8 cellular contexts compared by ENCODE assay signal in the genomic region with DNA sequence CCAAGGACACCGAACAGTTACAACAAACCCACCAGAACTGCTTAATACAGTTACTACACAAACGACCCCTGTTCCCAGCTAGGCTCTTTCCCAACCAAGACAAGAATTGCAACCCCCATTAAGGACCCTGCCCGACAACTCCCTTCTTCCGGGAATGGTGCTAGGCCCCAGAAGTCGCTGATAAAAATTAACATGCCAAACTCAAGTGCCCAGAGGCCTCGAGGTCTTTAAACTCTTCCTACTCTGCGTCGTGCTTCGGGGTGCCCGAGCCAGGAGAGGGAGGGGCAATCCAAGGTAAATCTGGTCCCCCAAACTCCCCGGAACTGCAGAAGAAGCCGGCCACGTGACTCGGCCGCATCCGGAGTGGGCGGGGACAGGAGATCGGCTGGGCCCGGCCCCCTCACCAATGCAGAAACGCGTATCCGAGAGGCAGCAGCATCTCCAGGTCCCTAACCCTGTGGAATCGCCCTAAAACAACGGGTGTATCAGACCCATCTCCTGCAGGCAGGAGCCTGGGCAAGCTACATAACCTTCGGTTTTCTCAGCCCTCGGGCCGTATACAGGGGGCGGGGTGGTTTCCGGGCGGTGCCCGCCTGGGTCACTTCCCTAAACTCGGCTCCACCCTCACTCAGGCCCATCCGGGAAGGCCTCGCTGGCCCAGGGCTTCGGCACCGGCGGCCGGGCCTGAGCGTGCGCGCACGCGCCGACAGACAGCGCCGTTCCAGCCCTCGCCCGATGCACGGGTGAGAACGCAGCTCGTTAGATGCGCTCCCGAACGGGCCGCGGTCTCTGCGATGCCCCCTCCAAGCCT. TPM values are rescaled to one million over a fixed set of nuclear protein-coding genes. Genes with fewer than 3 reads are reported as not detected.
DNase-seq lines count a peak whose midpoint lies in the region; ATAC-seq and TF ChIP-seq lines count a peak whose summit lies in the region.

No MANE protein-coding gene starts in this region.

- TF ChIP-seq POLR2A in GM19193 (IDR thresholded peaks at IDR 0.05; ENCODE audit: extremely low read depth, insufficient read depth, insufficient read length), result peak; percentile 58
- TF ChIP-seq POLR2A in upper lobe of left lung (IDR thresholded peaks at IDR 0.05), result peak in 3 of 4 donors; percentile 18 to 80 (median 52)

- H3K4me3 ChIP-seq in BLaER1 (peak overlapping the region; percentile 91), adipocyte (ENCODE audit: low read length) (peak overlapping the region; percentile 94), upper lobe of left lung (peak overlapping the region; percentile 66 to 98 (median 84))

- peak overlapping the region; percentile 84 for H3K4me2 ChIP-seq in BLaER1

- 2 to 8% methylated on average over 10 to 49 of the region's 57 CpGs for WGBS in upper lobe of left lung, 2 donors

- TF ChIP-seq EP300 in Ishikawa (IDR thresholded peaks at IDR 0.05; ENCODE audit: borderline replicate concordance) (no peak), upper lobe of left lung (IDR thresholded peaks at IDR 0.05) (peak in 2 of 4 donors; percentile 13 to 61)

- H3K27ac ChIP-seq in BLaER1 (peak overlapping the region; percentile 95), upper lobe of left lung (peak overlapping the region; percentile 90 to 99 (median 96))

- peak in 1 of 6 experiments; percentile 16 for TF ChIP-seq CTCF in upper lobe of left lung (IDR thresholded peaks at IDR 0.05)

- intact Hi-C loops in left cardiac atrium (cut with DNase I) (no loop called here), posterior vena cava (cut with DNase I) (no loop called here)

- H3K36me3 ChIP-seq in BLaER1, result peaks cover 53% of the 10 kb centered on the region
- peaks cover 45% of the 10 kb centered on the region for H3K36me3 ChIP-seq in adipocyte (ENCODE audit: control insufficient read depth, insufficient read depth, low read length, severe bottlenecking)
- H3K36me3 ChIP-seq in upper lobe of left lung, result peaks cover 19 to 49% (median 43%) of the 10 kb centered on the region in 4 donors

- H3K27me3 ChIP-seq in BLaER1 (no peaks in the 10 kb centered on the region), adipocyte (replicated peaks; ENCODE audit: control insufficient read depth, insufficient read depth, low read length) (no peaks in the 10 kb centered on the region), upper lobe of left lung (no peaks in the 10 kb centered on the region)

- peak; percentile 76 for DNase-seq in T follicular helper cell (ENCODE audit: low read depth)
- DNase-seq in adipocyte (ENCODE audit: low read depth), result peak; percentile 90
- peak; percentile 90 for DNase-seq in left cardiac atrium
- peak; percentile 96 for DNase-seq in posterior vena cava (ENCODE audit: low spot score)
- DNase-seq in upper lobe of left lung, result peak; percentile 90 to 95

- no peak for TF ChIP-seq RAD21 in Ishikawa (IDR thresholded peaks at IDR 0.05; ENCODE audit: low read depth)

- H4K20me1 ChIP-seq in BLaER1, result peaks cover 71% of the 10 kb centered on the region

- peaks cover 7% of the 10 kb centered on the region; the same call in 1 of the 2 replicates for H3K9me3 ChIP-seq in BLaER1
- H3K9me3 ChIP-seq in adipocyte (ENCODE audit: control insufficient read depth, low read length), result no peaks in the 10 kb centered on the region
- no peaks in the 10 kb centered on the region for H3K9me3 ChIP-seq in upper lobe of left lung

- H3K9ac ChIP-seq in BLaER1, result peak overlapping the region; percentile 96
- peak overlapping the region; percentile 96 for H3K9ac ChIP-seq in adipocyte (ENCODE audit: low read length)

- peak; percentile 36 to 41 for ATAC-seq in left cardiac atrium
- ATAC-seq in upper lobe of left lung (ENCODE audit: low FRiP score in 2 of 2), result peak; percentile 69 to 74

- peaks cover 43% of the 10 kb centered on the region for H3K4me1 ChIP-seq in BLaER1
- H3K4me1 ChIP-seq in adipocyte (ENCODE audit: control insufficient read depth, insufficient read depth, low read length), result peaks cover 42% of the 10 kb centered on the region
- peaks cover 29 to 60% (median 42%) of the 10 kb centered on the region in 4 donors for H3K4me1 ChIP-seq in upper lobe of left lung

TF ChIP-seq in Ishikawa, 13 proteins besides CTCF, POLR2A, EP300 and RAD21:
- TF ChIP-seq YY1 (IDR thresholded peaks at IDR 0.05; ENCODE audit: low read depth), result 0 out of 2 replicates have a peak, but pooled peaks have one; percentile 25
- TF ChIP-seq MAX (IDR thresholded peaks at IDR 0.05), result peak; percentile 1; the same call in 1 of the 2 replicates
- TF ChIP-seq EGR1 (IDR thresholded peaks at IDR 0.05), result no peak
- TF ChIP-seq, protein P1, sequence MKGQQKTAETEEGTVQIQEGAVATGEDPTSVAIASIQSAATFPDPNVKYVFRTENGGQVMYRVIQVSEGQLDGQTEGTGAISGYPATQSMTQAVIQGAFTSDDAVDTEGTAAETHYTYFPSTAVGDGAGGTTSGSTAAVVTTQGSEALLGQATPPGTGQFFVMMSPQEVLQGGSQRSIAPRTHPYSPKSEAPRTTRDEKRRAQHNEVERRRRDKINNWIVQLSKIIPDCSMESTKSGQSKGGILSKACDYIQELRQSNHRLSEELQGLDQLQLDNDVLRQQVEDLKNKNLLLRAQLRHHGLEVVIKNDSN (IDR thresholded peaks at IDR 0.05), result peak; percentile 96
- peak; percentile 19; the same call in 1 of the 2 replicates for TF ChIP-seq TEAD4 (IDR thresholded peaks at IDR 0.05)
- TF ChIP-seq, protein P2, sequence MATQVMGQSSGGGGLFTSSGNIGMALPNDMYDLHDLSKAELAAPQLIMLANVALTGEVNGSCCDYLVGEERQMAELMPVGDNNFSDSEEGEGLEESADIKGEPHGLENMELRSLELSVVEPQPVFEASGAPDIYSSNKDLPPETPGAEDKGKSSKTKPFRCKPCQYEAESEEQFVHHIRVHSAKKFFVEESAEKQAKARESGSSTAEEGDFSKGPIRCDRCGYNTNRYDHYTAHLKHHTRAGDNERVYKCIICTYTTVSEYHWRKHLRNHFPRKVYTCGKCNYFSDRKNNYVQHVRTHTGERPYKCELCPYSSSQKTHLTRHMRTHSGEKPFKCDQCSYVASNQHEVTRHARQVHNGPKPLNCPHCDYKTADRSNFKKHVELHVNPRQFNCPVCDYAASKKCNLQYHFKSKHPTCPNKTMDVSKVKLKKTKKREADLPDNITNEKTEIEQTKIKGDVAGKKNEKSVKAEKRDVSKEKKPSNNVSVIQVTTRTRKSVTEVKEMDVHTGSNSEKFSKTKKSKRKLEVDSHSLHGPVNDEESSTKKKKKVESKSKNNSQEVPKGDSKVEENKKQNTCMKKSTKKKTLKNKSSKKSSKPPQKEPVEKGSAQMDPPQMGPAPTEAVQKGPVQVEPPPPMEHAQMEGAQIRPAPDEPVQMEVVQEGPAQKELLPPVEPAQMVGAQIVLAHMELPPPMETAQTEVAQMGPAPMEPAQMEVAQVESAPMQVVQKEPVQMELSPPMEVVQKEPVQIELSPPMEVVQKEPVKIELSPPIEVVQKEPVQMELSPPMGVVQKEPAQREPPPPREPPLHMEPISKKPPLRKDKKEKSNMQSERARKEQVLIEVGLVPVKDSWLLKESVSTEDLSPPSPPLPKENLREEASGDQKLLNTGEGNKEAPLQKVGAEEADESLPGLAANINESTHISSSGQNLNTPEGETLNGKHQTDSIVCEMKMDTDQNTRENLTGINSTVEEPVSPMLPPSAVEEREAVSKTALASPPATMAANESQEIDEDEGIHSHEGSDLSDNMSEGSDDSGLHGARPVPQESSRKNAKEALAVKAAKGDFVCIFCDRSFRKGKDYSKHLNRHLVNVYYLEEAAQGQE (IDR thresholded peaks at IDR 0.05; ENCODE audit: low read depth), result no peak

RNA-seq across cellular contexts. Expression of gene CFL1, which starts 1.1 kb away (rescaled TPM):
- total RNA-seq in left cardiac atrium (100 to 1,000 TPM; 439 to 554 TPM), posterior vena cava (100 to 1,000 TPM; 697 to 707 TPM), upper lobe of left lung (100 to 1,000 TPM; 358 to 813 (median 768) TPM)

RNA-seq across cellular contexts. Expression of gene MUS81, which starts 3.3 kb away (rescaled TPM):
- total RNA-seq in left cardiac atrium (10 to 100 TPM; 36.1 to 37.6 TPM), posterior vena cava (10 to 100 TPM; 41.8 to 48.2 TPM), upper lobe of left lung (100 to 1,000 TPM in 1 of 6 donors, 10 to 100 TPM in 5; 41.5 to 182 (median 53.3) TPM)

RNA-seq across cellular contexts. Expression of gene EFEMP2, which starts 15.7 kb away (rescaled TPM):
- total RNA-seq in left cardiac atrium (100 to 1,000 TPM in 1 of 2 donors, 10 to 100 TPM in 1; 98.0 to 103 TPM), posterior vena cava (100 to 1,000 TPM; 111 to 131 TPM), upper lobe of left lung (10 to 100 TPM; 28.8 to 79.6 (median 65.3) TPM)

RNA-seq across cellular contexts. Expression of gene CTSW, which starts 22.7 kb away (rescaled TPM):
- total RNA-seq in left cardiac atrium, result 1 to 10 TPM in 1 of 2 donors, under 1 TPM in 1; 0.99 to 2.7 TPM
- 1 to 10 TPM; 1.4 to 1.8 TPM for total RNA-seq in posterior vena cava
- 10 to 100 TPM in 3 of 6 donors, 1 to 10 TPM in 3; 2.1 to 20.7 (median 11.4) TPM for total RNA-seq in upper lobe of left lung

RNA-seq across cellular contexts. Expression of gene SNX32, which starts 23.1 kb away (rescaled TPM):
- total RNA-seq in left cardiac atrium, result not detected
- under 1 TPM; 0.52 to 0.65 TPM for total RNA-seq in posterior vena cava
- total RNA-seq in upper lobe of left lung, result under 1 TPM in 2 of 6 donors, not detected in 4; 0.37 to 0.69 TPM

Comparison
In these comparisons a context has a peak if more than half of its experiments do, and no peak if none do; other contexts are left out.
1. Peak in every context shown above with its lines: DNase-seq, ATAC-seq, H3K4me3 ChIP-seq and H3K27ac ChIP-seq.